In genomic region chr14:60848066-60848465, GRCh38 we compare ENCODE assay signal across 19 cellular contexts.
"Had no signal": no experiment of that assay in that cellular context is flagged by ENCODE, and none has a peak within 500 bp of the region (broad histone marks: within the 10 kb centered on the region; RNA-seq: fewer than 3 reads in every experiment).

No MANE protein-coding gene starts in this region.

- H3K4me3 ChIP-seq: dorsolateral prefrontal cortex, lung, spleen, testis had no signal

- H2AFZ ChIP-seq: parathyroid adenoma had no signal

- H3K9ac ChIP-seq: parathyroid adenoma had no signal

- ATAC-seq: activated CD4-positive, alpha-beta T cell treated with anti-CD3 and anti-CD28 coated beads for 36 hours; left lobe of liver; stimulated activated memory B cell treated with anti-CD40 and anti-IgM and Interleukin-4, amounts not matched to agents 10 μg/mL and 1 μg/mL and 100 μg/mL, for 72 hours had no signal

- DNase-seq: activated CD4-positive, alpha-beta T cell treated with anti-CD3 and anti-CD28 coated beads for 36 hours; activated CD4-positive, alpha-beta T cell treated with anti-CD3 and anti-CD28 coated beads, Interleukin-2, amount 50 U/mL, for 48 hours; activated naive CD8-positive, alpha-beta T cell treated with anti-CD3 and anti-CD28 coated beads for 36 hours; activated T-cell treated with anti-CD3 and anti-CD28 coated beads for 4 hours; amygdala; dorsolateral prefrontal cortex; endodermal cell; foreskin melanocyte; glutamatergic neuron; hypothalamus; islet precursor cell; midbrain; spleen; stimulated activated CD4-positive, alpha-beta T cell treated with anti-CD3 and anti-CD28 coated beads, Interleukin-4, amount 100 ng/mL, for 4 hours; testis had no signal

- H3K9me3 ChIP-seq: testis had no signal

- H3K4me1 ChIP-seq: parathyroid adenoma, testis had no signal

- H3K27me3 ChIP-seq: dorsolateral prefrontal cortex, spleen, testis had no signal

- H3K27ac ChIP-seq: dorsolateral prefrontal cortex, parathyroid adenoma, spleen, testis had no signal
